8 cellular contexts compared by ENCODE assay signal in genomic region chr5:32280656-32281081, GRCh38. TPM values are rescaled to one million over a fixed set of nuclear protein-coding genes. Genes with fewer than 3 reads are reported as not detected.
A peak's percentile ranks its signal among the peaks of the same experiment; 100 is the strongest.
DNase-seq lines count a peak whose midpoint lies in the region; ATAC-seq and TF ChIP-seq lines count a peak whose summit lies in the region.

No MANE protein-coding gene starts in this region.

- no peaks in the 10 kb centered on the region for H3K36me3 ChIP-seq in CD8-positive, alpha-beta memory T cell (ENCODE audit: insufficient read depth, low read length)
- H3K36me3 ChIP-seq in tibial artery, result peaks cover 0 to 6% (median 0%) of the 10 kb centered on the region in 3 donors

- peak overlapping the region; percentile 1 to 79 (median 63) for H3K4me3 Mint-ChIP-seq in CD8-positive, alpha-beta memory T cell
- peak overlapping the region; percentile 45 for H3K4me3 Mint-ChIP-seq in activated T-cell treated with anti-CD3 and anti-CD28 coated beads, Interleukin-2, amount 50 U/mL, for 24 hours

- H3K27me3 ChIP-seq in CD8-positive, alpha-beta memory T cell (ENCODE audit: insufficient read depth, low read length, poor library complexity, severe bottlenecking), result no peaks in the 10 kb centered on the region
- no peaks in the 10 kb centered on the region for H3K27me3 ChIP-seq in tibial artery

- ATAC-seq in GM19324 (IDR thresholded peaks at IDR 0.05; ENCODE audit: low FRiP score, unreplicated experiment), result peak; percentile 72
- peak; percentile 88 for ATAC-seq in HG03045 (IDR thresholded peaks at IDR 0.05; ENCODE audit: unreplicated experiment)
- no peak for ATAC-seq in esophagus mucosa

- CTCF ChIA-PET in CD8-positive, alpha-beta memory T cell (lab: Charles Lee), result no interaction called here

- no peak for DNase-seq in CD8-positive, alpha-beta memory T cell
- peak; percentile 37 for DNase-seq in activated T-cell treated with anti-CD3 and anti-CD28 coated beads, Interleukin-2, amount 50 U/mL, for 24 hours
- no peak for DNase-seq in DMS53 (lab: John Stamatoyannopoulos, UW)
- no peak for DNase-seq in tibial artery
- DNase-seq in NCI-H187 (lab: John Stamatoyannopoulos, UW), result no peak

- intact Hi-C loops in tibial artery (cut with DNase I; ENCODE audit: low total_unique reads), result no loop called here

- H3K27ac Mint-ChIP-seq in CD8-positive, alpha-beta memory T cell, result peak overlapping the region; percentile 66 to 93 (median 86)
- H3K27ac Mint-ChIP-seq in activated T-cell treated with anti-CD3 and anti-CD28 coated beads, Interleukin-2, amount 50 U/mL, for 24 hours, result peak overlapping the region; percentile 92

- POLR2A ChIA-PET in CD8-positive, alpha-beta memory T cell (lab: Charles Lee), result no interaction called here

- no peaks in the 10 kb centered on the region for H3K9me3 ChIP-seq in CD8-positive, alpha-beta memory T cell (ENCODE audit: low read length)
- no peaks in the 10 kb centered on the region for H3K9me3 ChIP-seq in tibial artery

- H3K4me3 ChIP-seq in CD8-positive, alpha-beta memory T cell (ENCODE audit: low read length), result no peak overlapping the region
- no peak overlapping the region for H3K4me3 ChIP-seq in tibial artery

- peak overlapping the region; percentile 22 for H3K27ac ChIP-seq in CD8-positive, alpha-beta memory T cell (ENCODE audit: low read depth, low read length)
- H3K27ac ChIP-seq in tibial artery, result no peak overlapping the region

- peaks cover 53 to 85% (median 69%) of the 10 kb centered on the region in 3 donors for H3K4me1 Mint-ChIP-seq in CD8-positive, alpha-beta memory T cell
- H3K4me1 Mint-ChIP-seq in activated T-cell treated with anti-CD3 and anti-CD28 coated beads, Interleukin-2, amount 50 U/mL, for 24 hours (ENCODE audit: low read depth), result peaks cover 79% of the 10 kb centered on the region

- no peak for TF ChIP-seq CTCF in tibial artery (IDR thresholded peaks at IDR 0.05)

- no peaks in the 10 kb centered on the region for H3K9me3 Mint-ChIP-seq in CD8-positive, alpha-beta memory T cell
- no peaks in the 10 kb centered on the region for H3K9me3 Mint-ChIP-seq in activated T-cell treated with anti-CD3 and anti-CD28 coated beads, Interleukin-2, amount 50 U/mL, for 24 hours

- peaks cover 0 to 24% (median 8%) of the 10 kb centered on the region in 3 donors for H3K36me3 Mint-ChIP-seq in CD8-positive, alpha-beta memory T cell
- peaks cover 49% of the 10 kb centered on the region for H3K36me3 Mint-ChIP-seq in activated T-cell treated with anti-CD3 and anti-CD28 coated beads, Interleukin-2, amount 50 U/mL, for 24 hours (ENCODE audit: low read depth)

- H3K4me1 ChIP-seq in CD8-positive, alpha-beta memory T cell (ENCODE audit: insufficient read depth, low read length), result peaks cover 23% of the 10 kb centered on the region
- peaks cover 0 to 11% (median 2%) of the 10 kb centered on the region in 4 donors for H3K4me1 ChIP-seq in tibial artery

- no peaks in the 10 kb centered on the region for H3K27me3 Mint-ChIP-seq in CD8-positive, alpha-beta memory T cell
- H3K27me3 Mint-ChIP-seq in activated T-cell treated with anti-CD3 and anti-CD28 coated beads, Interleukin-2, amount 50 U/mL, for 24 hours, result no peaks in the 10 kb centered on the region

RNA-seq across cellular contexts. Expression of gene MTMR12, which starts 32.1 kb away (rescaled TPM):
- total RNA-seq in CD8-positive, alpha-beta memory T cell, result 10 to 100 TPM; 25.4 to 27.4 TPM
- polyA plus RNA-seq in CD8-positive, alpha-beta memory T cell, result 20.4 TPM
- 16.9 TPM for total RNA-seq in esophagus mucosa
